25 cellular contexts compared by ENCODE assay signal in genomic region chr12:26130728-26131127, GRCh38. TPM values are rescaled to one million over a fixed set of nuclear protein-coding genes. Genes with fewer than 3 reads are reported as not detected.
DNase-seq lines count a peak whose midpoint lies in the region; ATAC-seq and TF ChIP-seq lines count a peak whose summit lies in the region.
"Had no signal": no experiment of that assay in that cellular context is flagged by ENCODE, and none has a peak within 500 bp of the region (broad histone marks: within the 10 kb centered on the region; RNA-seq: fewer than 3 reads in every experiment).

No MANE protein-coding gene starts in this region.

- peaks cover 90% of the 10 kb centered on the region for H3K27me3 Mint-ChIP-seq in central memory CD8-positive, alpha-beta T cell

- TF ChIP-seq CTCF in Loucy (conservative IDR thresholded peaks at IDR 0.05; ENCODE audit: low read length) (no peak), thyroid gland (IDR thresholded peaks at IDR 0.05) (no peak)

- no peak overlapping the region for H3K27ac Mint-ChIP-seq in central memory CD8-positive, alpha-beta T cell (ENCODE audit: low read depth)
- H3K27ac Mint-ChIP-seq: activated CD4-positive, alpha-beta T cell treated with anti-CD3 and anti-CD28 coated beads for 36 hours; CD8-positive, alpha-beta memory T cell; type B pancreatic cell had no signal

- no peak overlapping the region for H3K27ac ChIP-seq in thyroid gland
- H3K27ac ChIP-seq: esophagus squamous epithelium, left lung, neutrophil, SJCRH30 had no signal

- WGBS in thyroid gland, 2 donors: 82 to 83% methylated on average over 3 of the region's 3 CpGs

- H3K36me3 Mint-ChIP-seq in central memory CD8-positive, alpha-beta T cell (ENCODE audit: insufficient read depth): peaks cover 2% of the 10 kb centered on the region
- H3K36me3 Mint-ChIP-seq: CD8-positive, alpha-beta memory T cell had no signal

- TF ChIP-seq POLR2A in thyroid gland (IDR thresholded peaks at IDR 0.05): no peak

- H3K4me1 ChIP-seq in Loucy (ENCODE audit: insufficient read depth, low read length, poor library complexity, severe bottlenecking) (peaks cover 7% of the 10 kb centered on the region), thyroid gland (peaks cover 12 to 33% of the 10 kb centered on the region in 2 donors)

- H3K36me3 ChIP-seq in Loucy (ENCODE audit: insufficient read depth, low read length): no peaks in the 10 kb centered on the region
- H3K36me3 ChIP-seq in thyroid gland: no peaks in the 10 kb centered on the region
- H3K36me3 ChIP-seq: esophagus squamous epithelium, left lung, neutrophil, SJCRH30 had no signal

- no peak overlapping the region for H3K9ac ChIP-seq in Loucy (ENCODE audit: low read depth, low read length, poor library complexity, severe bottlenecking)

- peaks cover 4% of the 10 kb centered on the region for H3K4me1 Mint-ChIP-seq in central memory CD8-positive, alpha-beta T cell

- H4K20me1 ChIP-seq in Loucy (ENCODE audit: insufficient read depth, low read length, poor library complexity, severe bottlenecking): no peaks in the 10 kb centered on the region

- no peaks in the 10 kb centered on the region for H3K9me3 ChIP-seq in Loucy (ENCODE audit: insufficient read depth, low read depth, low read length)
- H3K9me3 ChIP-seq in thyroid gland: no peaks in the 10 kb centered on the region
- H3K9me3 ChIP-seq: esophagus squamous epithelium, left lung, mucosa of descending colon, neutrophil, SJCRH30 had no signal

- H3K4me2 ChIP-seq in Loucy (ENCODE audit: low read depth, low read length, poor library complexity, severe bottlenecking): no peak overlapping the region

- no peaks in the 10 kb centered on the region for H3K9me2 ChIP-seq in Loucy (replicated peaks; ENCODE audit: low read depth, low read length)

- no peak overlapping the region for H3K4me3 ChIP-seq in Loucy (ENCODE audit: low read length, poor library complexity, severe bottlenecking)
- H3K4me3 ChIP-seq in thyroid gland (replicated peaks in 1 of 3): no peak overlapping the region
- H3K4me3 ChIP-seq: esophagus squamous epithelium, left lung, mucosa of descending colon, SJCRH30 had no signal

- H3K27me3 ChIP-seq in Loucy (ENCODE audit: insufficient read depth, low read length, poor library complexity, severe bottlenecking) (peaks cover 21% of the 10 kb centered on the region), thyroid gland (no peaks in the 10 kb centered on the region)

- H2AFZ ChIP-seq in Loucy (ENCODE audit: low read length): peak overlapping the region; percentile 39

- intact Hi-C loops in thyroid gland (cut with DNase I): no loop called here

- no peak overlapping the region for H3K4me3 Mint-ChIP-seq in central memory CD8-positive, alpha-beta T cell
- H3K4me3 Mint-ChIP-seq: activated CD4-positive, alpha-beta T cell treated with anti-CD3 and anti-CD28 coated beads for 36 hours; CD8-positive, alpha-beta memory T cell; type B pancreatic cell had no signal

- H3K79me2 ChIP-seq in Loucy (ENCODE audit: insufficient read depth, low read length): no peaks in the 10 kb centered on the region

- H3K9me3 Mint-ChIP-seq in central memory CD8-positive, alpha-beta T cell: no peaks in the 10 kb centered on the region
- H3K9me3 Mint-ChIP-seq: CD8-positive, alpha-beta memory T cell; type B pancreatic cell had no signal

- no peaks in the 10 kb centered on the region for H3F3A ChIP-seq in Loucy (ENCODE audit: low read depth)

- ATAC-seq in GM18520 (IDR thresholded peaks at IDR 0.05; ENCODE audit: unreplicated experiment): peak; percentile 25
- peak; percentile 41 for ATAC-seq in central memory CD8-positive, alpha-beta T cell (replicated peaks; ENCODE audit: extremely low read depth, poor library complexity, severe bottlenecking)
- ATAC-seq in GM21786 (IDR thresholded peaks at IDR 0.05; ENCODE audit: unreplicated experiment): no peak
- ATAC-seq: activated CD4-positive, alpha-beta T cell treated with anti-CD3 and anti-CD28 coated beads for 36 hours; left lung; mucosa of descending colon had no signal

- DNase-seq in Ammon's horn (ENCODE audit: low spot score) (peak; percentile 79), thyroid gland (no peak), putamen (ENCODE audit: low spot score) (no peak), AG08395 (ENCODE audit: low spot score) (no peak)
- DNase-seq in central memory CD8-positive, alpha-beta T cell (ENCODE audit: low spot score in 2 of 2): no peak
- DNase-seq: activated CD4-positive, alpha-beta T cell treated with anti-CD3 and anti-CD28 coated beads for 36 hours; activated CD8-positive, alpha-beta memory T cell treated with anti-CD3 and anti-CD28 coated beads, Interleukin-2, amount 50 U/mL, for 48 hours; activated gamma-delta T cell; amniotic stem cell; CD8-positive, alpha-beta memory T cell; DMS79; esophagus squamous epithelium; glutamatergic neuron; left lung; mucosa of descending colon; NCI-H2029; retina; SJCRH30; stimulated activated CD4-positive, alpha-beta T cell treated with anti-CD3 and anti-CD28 coated beads, Interleukin-15, amount 100 ng/mL, for 24 hours; stimulated activated naive CD4-positive, alpha-beta T cell had no signal

RNA-seq across cellular contexts. Expression of gene BHLHE41, which starts 5.9 kb away (rescaled TPM):
- 10 to 100 TPM; 32.6 to 67.4 (median 34.3) TPM for total RNA-seq in thyroid gland
- total RNA-seq: activated CD4-positive, alpha-beta T cell treated with anti-CD3 and anti-CD28 coated beads for 36 hours; CD8-positive, alpha-beta memory T cell had no signal
